ENCODE assay signal across 9 cellular contexts in the genomic region with DNA sequence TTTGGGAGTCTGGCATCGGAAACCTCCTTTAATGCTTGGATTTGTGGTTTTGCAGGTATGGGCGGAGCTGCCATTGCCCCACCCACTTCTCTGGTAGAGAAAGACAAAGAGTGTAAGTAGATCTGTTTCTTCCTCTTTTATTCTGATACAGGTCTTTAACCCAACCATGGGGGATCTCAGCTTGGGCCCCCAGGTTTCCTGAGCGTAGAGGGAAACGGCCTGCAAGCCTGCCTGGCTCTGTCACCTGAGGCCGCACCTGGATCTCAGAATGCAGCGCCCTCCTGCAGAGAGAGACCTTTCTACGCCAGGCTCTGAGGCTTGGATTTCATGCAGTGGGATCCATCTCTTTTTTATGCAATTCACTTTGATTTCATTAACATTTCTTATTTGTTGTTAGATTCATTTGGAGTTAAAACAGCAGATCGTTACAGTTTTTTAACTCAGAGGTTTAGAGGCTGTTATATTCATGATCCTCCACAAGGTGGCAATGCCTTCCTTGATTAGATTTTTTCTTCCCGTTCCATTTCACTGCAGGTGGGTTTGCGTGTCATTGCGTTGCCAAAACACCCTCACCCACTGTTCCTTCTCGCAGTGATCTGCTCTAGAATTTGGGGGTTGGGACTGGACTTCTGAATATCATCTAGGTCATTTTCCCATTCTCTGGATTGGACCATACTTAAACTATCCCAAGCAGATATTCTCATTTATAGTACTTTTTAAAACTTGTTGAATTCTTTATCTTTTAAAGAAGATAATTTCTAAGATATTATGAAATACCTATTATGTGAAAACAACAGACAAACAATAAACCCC. TPM values are rescaled to one million over a fixed set of nuclear protein-coding genes. Genes with fewer than 3 reads are reported as not detected.
DNase-seq lines count a peak whose midpoint lies in the region; ATAC-seq and TF ChIP-seq lines count a peak whose summit lies in the region.
"Had no signal": no experiment of that assay in that cellular context is flagged by ENCODE, and none has a peak within 500 bp of the region (broad histone marks: within the 10 kb centered on the region; RNA-seq: fewer than 3 reads in every experiment).

No MANE protein-coding gene starts in this region.

- DNase-seq in CMK (ENCODE audit: low read depth) (peak; percentile 9), H4 (ENCODE audit: low spot score) (peak; percentile 31), SK-N-DZ (ENCODE audit: low spot score) (peak; percentile 51), coronary artery (ENCODE audit: low spot score) (no peak), lung (ENCODE audit: low spot score) (no peak)

- no peak overlapping the region for H3K27ac ChIP-seq in coronary artery
- H3K27ac ChIP-seq in lung (ENCODE audit: low read depth in 1 of 2, low read length in 1 of 2), result no peak overlapping the region
- H3K27ac ChIP-seq: SK-N-MC had no signal

- 38 to 42% methylated on average over 12 of the region's 12 CpGs for WGBS in lung, 2 donors

- H3K27me3 ChIP-seq in lung (ENCODE audit: control insufficient read depth, insufficient read depth), result no peaks in the 10 kb centered on the region

- H3K36me3 ChIP-seq in lung (ENCODE audit: control insufficient read depth in 2 of 2, insufficient read depth in 2 of 2, low read length in 2 of 2), result peaks cover 26 to 41% of the 10 kb centered on the region in 2 donors

- peaks cover 0 to 2% of the 10 kb centered on the region in 2 donors for H3K4me1 ChIP-seq in lung (ENCODE audit: control insufficient read depth in 2 of 2, insufficient read depth in 2 of 2, low read length in 2 of 2)

- H3K4me3 ChIP-seq in coronary artery (no peak overlapping the region), lung (no peak overlapping the region)
- H3K4me3 ChIP-seq: SK-N-MC had no signal

- ATAC-seq in lung (ENCODE audit: insufficient read depth, low FRiP score) (no peak), GM18867 (IDR thresholded peaks at IDR 0.05; ENCODE audit: unreplicated experiment) (no peak), GM21381 (IDR thresholded peaks at IDR 0.05; ENCODE audit: unreplicated experiment) (no peak), GM19035 (IDR thresholded peaks at IDR 0.05; ENCODE audit: unreplicated experiment) (no peak)

- H3K9me3 ChIP-seq in lung (ENCODE audit: control insufficient read depth in 2 of 2, insufficient read depth in 1 of 2, low read length in 1 of 2), result no peaks in the 10 kb centered on the region

- TF ChIP-seq CTCF in coronary artery (IDR thresholded peaks at IDR 0.05) (peak; percentile 67), lung (IDR thresholded peaks at IDR 0.05; ENCODE audit: control extremely low read depth, extremely low read depth) (peak; percentile 68)

RNA-seq across cellular contexts. Expression of a gene that starts 20.0 kb away (rescaled TPM):
- total RNA-seq in H4 (2014; rRNA removed; shearing (Covaris generic)), result 9.2 and 18.5 TPM in 2 replicates
- polyA plus RNA-seq in SK-N-DZ (2014; cell fraction: cytosol; rRNA removed), result 53.5 and 71.4 TPM in 2 replicates
- polyA plus RNA-seq in SK-N-DZ (2014; cell fraction: nucleus; rRNA removed), result 213 and 282 TPM in 2 replicates
- total RNA-seq in lung, result 100 to 1,000 TPM in 1 of 2 donors, 10 to 100 TPM in 1; 84.5 to 103 TPM
- polyA plus RNA-seq in lung, result 10 to 100 TPM; 65.5 to 76.7 TPM

RNA-seq across cellular contexts. Expression of a gene that starts 46.7 kb away (rescaled TPM):
- not detected in 2 replicates for total RNA-seq in H4 (2014; rRNA removed; shearing (Covaris generic))
- not detected in 2 replicates for polyA plus RNA-seq in SK-N-DZ (2014; cell fraction: cytosol; rRNA removed)
- not detected in 2 replicates for polyA plus RNA-seq in SK-N-DZ (2014; cell fraction: nucleus; rRNA removed)
- total RNA-seq in lung, result 1 to 10 TPM; 1.2 to 5.7 TPM
- 10 to 100 TPM in 1 of 2 donors, under 1 TPM in 1; 0.24 to 10.3 TPM for polyA plus RNA-seq in lung

Comparison
In these comparisons a context has a peak if more than half of its experiments do, and no peak if none do; other contexts are left out.
1. DNase-seq: peak in CMK (single experiment), H4 (single experiment) and SK-N-DZ (single experiment); none in coronary artery (single experiment) and lung (single experiment).